ENCODE assay signal across 29 cellular contexts in genomic region chr10:96305019-96305418, GRCh38. TPM values are rescaled to one million over a fixed set of nuclear protein-coding genes. Genes with fewer than 3 reads are reported as not detected.
DNase-seq lines count a peak whose midpoint lies in the region; ATAC-seq lines count a peak whose summit lies in the region.
"Had no signal": no experiment of that assay in that cellular context is flagged by ENCODE, and none has a peak within 500 bp of the region (broad histone marks: within the 10 kb centered on the region; RNA-seq: fewer than 3 reads in every experiment).

No MANE protein-coding gene starts in this region.

- POLR2A ChIA-PET in activated CD4-positive, alpha-beta T cell treated with anti-CD3 and anti-CD28 coated beads for 36 hours (lab: Charles Lee): no interaction called here

- H3K4me1 Mint-ChIP-seq in activated CD4-positive, alpha-beta T cell treated with anti-CD3 and anti-CD28 coated beads for 36 hours: peaks cover 37% of the 10 kb centered on the region
- H3K4me1 Mint-ChIP-seq in stimulated activated naive B cell treated with anti-CD40 and anti-IgM and Interleukin-4, amounts not matched to agents 10 μg/mL and 1 μg/mL and 100 μg/mL, for 72 hours: peaks cover 25 to 55% of the 10 kb centered on the region in 2 donors
- peaks cover 15% of the 10 kb centered on the region for H3K4me1 Mint-ChIP-seq in stimulated activated memory B cell treated with anti-CD40 and anti-IgM and Interleukin-4, amounts not matched to agents 10 μg/mL and 1 μg/mL and 100 μg/mL, for 72 hours
- H3K4me1 Mint-ChIP-seq: CD8-positive, alpha-beta memory T cell had no signal

- H3K27ac ChIP-seq in BLaER1 (peak overlapping the region; percentile 97), KOPT-K1 (ENCODE audit: low read depth, low read length, poor library complexity, severe bottlenecking) (peak overlapping the region; percentile 92)
- H3K27ac ChIP-seq: 22Rv1, KMS-11, SK-N-MC had no signal

- H3K9ac ChIP-seq in BLaER1: peak overlapping the region; percentile 97
- H3K9ac ChIP-seq: KMS-11 had no signal

- H3K4me2 ChIP-seq in BLaER1: peak overlapping the region; percentile 97
- H3K4me2 ChIP-seq: GM23338, KMS-11 had no signal

- peak; percentile 26 for DNase-seq in activated CD4-positive, alpha-beta T cell treated with anti-CD3 and anti-CD28 coated beads for 36 hours
- no peak for DNase-seq in activated CD4-positive, alpha-beta T cell treated with anti-CD3 and anti-CD28 coated beads for 1 hour
- DNase-seq in stimulated activated naive B cell treated with anti-CD40 and anti-IgM and Interleukin-4, amounts not matched to agents 10 μg/mL and 1 μg/mL and 100 μg/mL, for 72 hours: no peak
- no peak for DNase-seq in NCI-H446 treated with DMSO at 0.1 percent for 48 hours (lab: John Stamatoyannopoulos, UW)
- DNase-seq: ACHN; C1 segment of cervical spinal cord; Calu3; CD8-positive, alpha-beta memory T cell; DMS153; MV-4-11; NCI-H1694; NCI-H2081; NCI-H2171; NCI-H345; NCI-H526; PC-3; SHP77 had no signal

- H3K36me3 ChIP-seq in BLaER1: peaks cover 52% of the 10 kb centered on the region
- H3K36me3 ChIP-seq in KOPT-K1 (ENCODE audit: insufficient read depth, low read length): no peaks in the 10 kb centered on the region
- H3K36me3 ChIP-seq: HAP-1 had no signal

- no peak overlapping the region for H3K27ac Mint-ChIP-seq in activated CD4-positive, alpha-beta T cell treated with anti-CD3 and anti-CD28 coated beads for 36 hours
- H3K27ac Mint-ChIP-seq in stimulated activated naive B cell treated with anti-CD40 and anti-IgM and Interleukin-4, amounts not matched to agents 10 μg/mL and 1 μg/mL and 100 μg/mL, for 72 hours: no peak overlapping the region
- H3K27ac Mint-ChIP-seq in stimulated activated memory B cell treated with anti-CD40 and anti-IgM and Interleukin-4, amounts not matched to agents 10 μg/mL and 1 μg/mL and 100 μg/mL, for 72 hours: no peak overlapping the region
- H3K27ac Mint-ChIP-seq: CD8-positive, alpha-beta memory T cell; GM23338 had no signal

- H3K9me3 ChIP-seq in BLaER1 (no peaks in the 10 kb centered on the region), KOPT-K1 (ENCODE audit: insufficient read depth, low read length, poor library complexity, severe bottlenecking) (no peaks in the 10 kb centered on the region)
- H3K9me3 ChIP-seq: HAP-1 had no signal

- peaks cover 6% of the 10 kb centered on the region for H4K20me1 ChIP-seq in BLaER1

- CTCF ChIA-PET in activated CD4-positive, alpha-beta T cell treated with anti-CD3 and anti-CD28 coated beads for 36 hours (lab: Charles Lee): interaction anchor here (1.4 to 2.9 kb wide), 4 partner anchors 10 to 75 kb away, joined by 3 to 15 read pairs (median 6); no protein-coding TSS in a partner anchor

- intact Hi-C loops in activated CD4-positive, alpha-beta T cell treated with anti-CD3 and anti-CD28 coated beads for 36 hours (cut with DNase I, micrococcal nuclease): no loop called here

- peaks cover 52% of the 10 kb centered on the region for H3K4me1 ChIP-seq in BLaER1

- ATAC-seq in activated CD4-positive, alpha-beta T cell treated with anti-CD3 and anti-CD28 coated beads for 36 hours: peak; percentile 23
- ATAC-seq in stimulated activated naive B cell treated with anti-CD40 and anti-IgM and Interleukin-4, amounts not matched to agents 10 μg/mL and 1 μg/mL and 100 μg/mL, for 72 hours (replicated peaks): peak; percentile 75
- ATAC-seq in GM21723 (IDR thresholded peaks at IDR 0.05; ENCODE audit: unreplicated experiment): no peak
- ATAC-seq in stimulated activated memory B cell treated with anti-CD40 and anti-IgM and Interleukin-4, amounts not matched to agents 10 μg/mL and 1 μg/mL and 100 μg/mL, for 72 hours: no peak
- ATAC-seq: GM23338, PC-3 had no signal

- no peaks in the 10 kb centered on the region for H3K27me3 ChIP-seq in BLaER1

- H3K27me3 Mint-ChIP-seq in activated CD4-positive, alpha-beta T cell treated with anti-CD3 and anti-CD28 coated beads for 36 hours: peaks cover 14% of the 10 kb centered on the region
- peaks cover 7 to 25% of the 10 kb centered on the region in 2 donors for H3K27me3 Mint-ChIP-seq in stimulated activated naive B cell treated with anti-CD40 and anti-IgM and Interleukin-4, amounts not matched to agents 10 μg/mL and 1 μg/mL and 100 μg/mL, for 72 hours
- peaks cover 50% of the 10 kb centered on the region for H3K27me3 Mint-ChIP-seq in stimulated activated memory B cell treated with anti-CD40 and anti-IgM and Interleukin-4, amounts not matched to agents 10 μg/mL and 1 μg/mL and 100 μg/mL, for 72 hours

- H3K4me3 Mint-ChIP-seq in activated CD4-positive, alpha-beta T cell treated with anti-CD3 and anti-CD28 coated beads for 36 hours: no peak overlapping the region
- H3K4me3 Mint-ChIP-seq in stimulated activated naive B cell treated with anti-CD40 and anti-IgM and Interleukin-4, amounts not matched to agents 10 μg/mL and 1 μg/mL and 100 μg/mL, for 72 hours: no peak overlapping the region
- no peak overlapping the region for H3K4me3 Mint-ChIP-seq in stimulated activated memory B cell treated with anti-CD40 and anti-IgM and Interleukin-4, amounts not matched to agents 10 μg/mL and 1 μg/mL and 100 μg/mL, for 72 hours
- H3K4me3 Mint-ChIP-seq: CD8-positive, alpha-beta memory T cell; GM23338 had no signal

- no peaks in the 10 kb centered on the region for H3K9me3 Mint-ChIP-seq in activated CD4-positive, alpha-beta T cell treated with anti-CD3 and anti-CD28 coated beads for 36 hours (ENCODE audit: low read depth)
- no peaks in the 10 kb centered on the region for H3K9me3 Mint-ChIP-seq in stimulated activated naive B cell treated with anti-CD40 and anti-IgM and Interleukin-4, amounts not matched to agents 10 μg/mL and 1 μg/mL and 100 μg/mL, for 72 hours
- no peaks in the 10 kb centered on the region for H3K9me3 Mint-ChIP-seq in stimulated activated memory B cell treated with anti-CD40 and anti-IgM and Interleukin-4, amounts not matched to agents 10 μg/mL and 1 μg/mL and 100 μg/mL, for 72 hours
- H3K9me3 Mint-ChIP-seq: GM23338 had no signal

- H3K36me3 Mint-ChIP-seq in activated CD4-positive, alpha-beta T cell treated with anti-CD3 and anti-CD28 coated beads for 36 hours (ENCODE audit: low read depth): no peaks in the 10 kb centered on the region
- no peaks in the 10 kb centered on the region for H3K36me3 Mint-ChIP-seq in stimulated activated naive B cell treated with anti-CD40 and anti-IgM and Interleukin-4, amounts not matched to agents 10 μg/mL and 1 μg/mL and 100 μg/mL, for 72 hours
- no peaks in the 10 kb centered on the region for H3K36me3 Mint-ChIP-seq in stimulated activated memory B cell treated with anti-CD40 and anti-IgM and Interleukin-4, amounts not matched to agents 10 μg/mL and 1 μg/mL and 100 μg/mL, for 72 hours
- H3K36me3 Mint-ChIP-seq: CD8-positive, alpha-beta memory T cell had no signal

- H3K4me3 ChIP-seq in BLaER1: peak overlapping the region; percentile 78
- H3K4me3 ChIP-seq: GM23338, HAP-1, SK-N-MC had no signal

RNA-seq across cellular contexts. Expression of gene DNTT, which starts 0.8 kb away (rescaled TPM):
- not detected for total RNA-seq in activated CD4-positive, alpha-beta T cell treated with anti-CD3 and anti-CD28 coated beads for 36 hours
- total RNA-seq: Calu3; CD8-positive, alpha-beta memory T cell; Daoy; GM23338; M059J; PC-3; RPMI7951 had no signal

RNA-seq across cellular contexts. Expression of gene BLNK, which starts 33.6 kb away (rescaled TPM):
- not detected for total RNA-seq in activated CD4-positive, alpha-beta T cell treated with anti-CD3 and anti-CD28 coated beads for 36 hours
- total RNA-seq: CD8-positive, alpha-beta memory T cell; Daoy; GM23338; M059J; PC-3; RPMI7951 had no signal

RNA-seq across cellular contexts. Expression of gene OPALIN, which starts 53.8 kb away (rescaled TPM):
- total RNA-seq in activated CD4-positive, alpha-beta T cell treated with anti-CD3 and anti-CD28 coated beads for 36 hours: not detected
- total RNA-seq: Calu3; CD8-positive, alpha-beta memory T cell; Daoy; GM23338; M059J; PC-3; RPMI7951 had no signal

Comparison
In these comparisons a context has a peak if more than half of its experiments do, and no peak if none do; other contexts are left out.
1. ATAC-seq: peak in activated CD4-positive, alpha-beta T cell treated with anti-CD3 and anti-CD28 coated beads for 36 hours (single experiment) and stimulated activated naive B cell treated with anti-CD40 and anti-IgM and Interleukin-4, amounts not matched to agents 10 μg/mL and 1 μg/mL and 100 μg/mL, for 72 hours (2 of 2); none in GM21723 (single experiment) and stimulated activated memory B cell treated with anti-CD40 and anti-IgM and Interleukin-4, amounts not matched to agents 10 μg/mL and 1 μg/mL and 100 μg/mL, for 72 hours (single experiment).